In the genomic region with DNA sequence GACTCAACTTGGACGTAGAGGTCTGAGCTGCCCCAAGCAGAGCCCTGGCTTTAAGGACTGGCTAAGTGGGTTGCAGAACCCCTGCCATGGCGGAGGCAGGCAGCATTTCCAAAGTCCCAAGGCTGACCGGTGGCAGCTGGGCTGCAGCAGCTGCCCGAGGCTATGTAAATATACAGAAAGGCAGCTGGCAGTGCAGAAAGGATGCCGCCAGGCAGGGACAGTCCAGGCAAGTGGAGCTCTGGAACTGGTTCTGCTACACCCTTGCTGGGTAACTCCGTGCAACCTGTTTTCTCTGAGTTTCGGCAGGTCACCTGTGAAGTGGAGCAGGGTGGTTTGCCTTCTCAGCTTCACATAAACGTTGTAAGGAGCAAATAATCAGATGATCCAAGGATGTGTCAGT, we compare ENCODE assay signal across 9 cellular contexts. TPM values are rescaled to one million over a fixed set of nuclear protein-coding genes. Genes with fewer than 3 reads are reported as not detected.
DNase-seq lines count a peak whose midpoint lies in the region; ATAC-seq, FAIRE-seq and TF ChIP-seq lines count a peak whose summit lies in the region.
"Had no signal": no experiment of that assay in that cellular context is flagged by ENCODE, and none has a peak within 500 bp of the region (broad histone marks: within the 10 kb centered on the region; RNA-seq: fewer than 3 reads in every experiment).

No MANE protein-coding gene starts in this region.

- H3K27me3 ChIP-seq in prostate gland (replicated peaks; ENCODE audit: insufficient read depth): no peaks in the 10 kb centered on the region

- peaks cover 16% of the 10 kb centered on the region for H3K9me3 Mint-ChIP-seq in glutamatergic neuron (ENCODE audit: unreplicated experiment)
- no peaks in the 10 kb centered on the region for H3K9me3 Mint-ChIP-seq in naive thymus-derived CD8-positive, alpha-beta T cell
- H3K9me3 Mint-ChIP-seq in activated T-cell treated with anti-CD3 and anti-CD28 coated beads, Interleukin-2, amount 50 U/mL, for 24 hours: no peaks in the 10 kb centered on the region

- no peak for ATAC-seq in naive thymus-derived CD8-positive, alpha-beta T cell
- no peak for ATAC-seq in GM19324 (IDR thresholded peaks at IDR 0.05; ENCODE audit: low FRiP score, unreplicated experiment)

- peaks cover 62% of the 10 kb centered on the region for H3K4me1 ChIP-seq in prostate gland (replicated peaks)

- peak overlapping the region; percentile 74 for H3K4me3 Mint-ChIP-seq in glutamatergic neuron (ENCODE audit: unreplicated experiment)
- H3K4me3 Mint-ChIP-seq in naive thymus-derived CD8-positive, alpha-beta T cell: no peak overlapping the region
- H3K4me3 Mint-ChIP-seq in activated T-cell treated with anti-CD3 and anti-CD28 coated beads, Interleukin-2, amount 50 U/mL, for 24 hours: no peak overlapping the region

- POLR2A ChIA-PET in naive thymus-derived CD8-positive, alpha-beta T cell (lab: Charles Lee): no interaction called here

- 38% methylated on average over 8 of the region's 8 CpGs for WGBS in prostate gland

- peak overlapping the region; percentile 99 for H3K27ac Mint-ChIP-seq in glutamatergic neuron (ENCODE audit: unreplicated experiment)
- H3K27ac Mint-ChIP-seq in naive thymus-derived CD8-positive, alpha-beta T cell: no peak overlapping the region
- no peak overlapping the region for H3K27ac Mint-ChIP-seq in activated T-cell treated with anti-CD3 and anti-CD28 coated beads, Interleukin-2, amount 50 U/mL, for 24 hours

- FAIRE-seq in urothelium cell line (lab: Jason Lieb, UNC): no peak

- TF ChIP-seq POLR2A in prostate gland (IDR thresholded peaks at IDR 0.05): no peak

- H3K36me3 ChIP-seq in prostate gland: no peaks in the 10 kb centered on the region

- peaks cover 72% of the 10 kb centered on the region for H3K4me1 Mint-ChIP-seq in glutamatergic neuron (ENCODE audit: low read depth, unreplicated experiment)
- H3K4me1 Mint-ChIP-seq in naive thymus-derived CD8-positive, alpha-beta T cell: no peaks in the 10 kb centered on the region
- no peaks in the 10 kb centered on the region for H3K4me1 Mint-ChIP-seq in activated T-cell treated with anti-CD3 and anti-CD28 coated beads, Interleukin-2, amount 50 U/mL, for 24 hours (ENCODE audit: low read depth)

- DNase-seq in DMS79 treated with DMSO at 0.1 percent for 48 hours (lab: John Stamatoyannopoulos, UW): peak; percentile 44
- DNase-seq in NCI-H748 (lab: John Stamatoyannopoulos, UW; ENCODE audit: unreplicated experiment): peak; percentile 95
- DNase-seq in glutamatergic neuron: peak; percentile 66
- peak; percentile 88 for DNase-seq in prostate gland (ENCODE audit: low spot score)
- DNase-seq in naive thymus-derived CD8-positive, alpha-beta T cell: no peak
- no peak for DNase-seq in urothelium cell line (ENCODE audit: low spot score)
- DNase-seq in activated T-cell treated with anti-CD3 and anti-CD28 coated beads, Interleukin-2, amount 50 U/mL, for 24 hours: no peak
- DNase-seq: activated CD4-positive, alpha-beta T cell treated with anti-CD3 and anti-CD28 coated beads, Interleukin-2, amount 50 U/mL, for 48 hours had no signal

- H3K27ac ChIP-seq in prostate gland: peak overlapping the region; percentile 54 to 68

- intact Hi-C loops in prostate gland (cut with DNase I): no loop called here

- H3K4me3 ChIP-seq in prostate gland: no peak overlapping the region

- peaks cover 13% of the 10 kb centered on the region for H3K27me3 Mint-ChIP-seq in glutamatergic neuron (ENCODE audit: unreplicated experiment)
- no peaks in the 10 kb centered on the region for H3K27me3 Mint-ChIP-seq in naive thymus-derived CD8-positive, alpha-beta T cell
- no peaks in the 10 kb centered on the region for H3K27me3 Mint-ChIP-seq in activated T-cell treated with anti-CD3 and anti-CD28 coated beads, Interleukin-2, amount 50 U/mL, for 24 hours

- TF ChIP-seq CTCF in glutamatergic neuron (IDR thresholded peaks at IDR 0.05; ENCODE audit: partially characterized antibody, unreplicated experiment) (no peak), prostate gland (IDR thresholded peaks at IDR 0.05) (no peak)

- no peaks in the 10 kb centered on the region for H3K9me3 ChIP-seq in prostate gland

- H3K36me3 Mint-ChIP-seq in glutamatergic neuron (ENCODE audit: unreplicated experiment): no peaks in the 10 kb centered on the region
- no peaks in the 10 kb centered on the region for H3K36me3 Mint-ChIP-seq in naive thymus-derived CD8-positive, alpha-beta T cell
- H3K36me3 Mint-ChIP-seq in activated T-cell treated with anti-CD3 and anti-CD28 coated beads, Interleukin-2, amount 50 U/mL, for 24 hours (ENCODE audit: low read depth): no peaks in the 10 kb centered on the region

RNA-seq across cellular contexts. Expression of a gene that starts 46.0 kb away (rescaled TPM):
- total RNA-seq in glutamatergic neuron (ENCODE audit: unreplicated experiment) (31.7 TPM), prostate gland (10 to 100 TPM; 53.2 to 54.8 TPM)
- total RNA-seq in naive thymus-derived CD8-positive, alpha-beta T cell: 1 to 10 TPM in 1 of 2 experiments, under 1 TPM in 1; 0.91 to 1.2 TPM
- polyA plus RNA-seq in naive thymus-derived CD8-positive, alpha-beta T cell: under 1 TPM; 0.20 to 0.54 (median 0.29) TPM

Comparison
In these comparisons a context has a peak if more than half of its experiments do, and no peak if none do; other contexts are left out.
1. DNase-seq: peak in DMS79 treated with DMSO at 0.1 percent for 48 hours (single experiment), NCI-H748 (single experiment), glutamatergic neuron (single experiment) and prostate gland (single experiment); none in naive thymus-derived CD8-positive, alpha-beta T cell (0 of 10), urothelium cell line (single experiment) and activated T-cell treated with anti-CD3 and anti-CD28 coated beads, Interleukin-2, amount 50 U/mL, for 24 hours (single experiment).
2. RNA of a gene that starts 46.0 kb away (total RNA-seq): 53.2 to 54.8 TPM in prostate gland and 31.7 TPM in glutamatergic neuron (single experiment); 0.91 to 1.2 TPM in naive thymus-derived CD8-positive, alpha-beta T cell; every median in the first group is over 10 times any median in the second.